Comparison of ENCODE assay signal across 9 cellular contexts in genomic region chr22:26416670-26417270, GRCh38. TPM values are rescaled to one million over a fixed set of nuclear protein-coding genes. Genes with fewer than 3 reads are reported as not detected.
DNase-seq lines count a peak whose midpoint lies in the region; ATAC-seq and TF ChIP-seq lines count a peak whose summit lies in the region.
"Had no signal": no experiment of that assay in that cellular context is flagged by ENCODE, and none has a peak within 500 bp of the region (broad histone marks: within the 10 kb centered on the region; RNA-seq: fewer than 3 reads in every experiment).

No MANE protein-coding gene starts in this region.

- H3K4me3 ChIP-seq in HCT116 (replicated peaks in 1 of 2; ENCODE audit: low read depth in 1 of 2, low read length in 2 of 2) (no peak overlapping the region), foreskin fibroblast (ENCODE audit: low read depth in 1 of 2, low read length in 2 of 2) (no peak overlapping the region)
- H3K4me3 ChIP-seq in naive thymus-derived CD4-positive, alpha-beta T cell (ENCODE audit: low read length) = no peak overlapping the region

- H3K36me3 ChIP-seq in HCT116 (ENCODE audit: control insufficient read depth in 1 of 2, insufficient read depth in 2 of 2, low read length in 2 of 2) = no peaks in the 10 kb centered on the region
- H3K36me3 ChIP-seq in naive thymus-derived CD4-positive, alpha-beta T cell (ENCODE audit: control insufficient read depth in 2 of 3, insufficient read depth in 3 of 3, low read length in 3 of 3) = no peaks in the 10 kb centered on the region

- POLR2A ChIA-PET in HCT116 (lab: Charles Lee) = no interaction called here
- POLR2A ChIA-PET in naive thymus-derived CD4-positive, alpha-beta T cell (lab: Charles Lee) = no interaction called here

- H3K4me1 ChIP-seq in HCT116 (ENCODE audit: control insufficient read depth in 1 of 2, insufficient read depth in 2 of 2, low read length in 2 of 2) = peaks cover 11 to 14% of the 10 kb centered on the region in 2 experiments
- no peaks in the 10 kb centered on the region for H3K4me1 ChIP-seq in naive thymus-derived CD4-positive, alpha-beta T cell (ENCODE audit: control insufficient read depth in 2 of 2, insufficient read depth in 2 of 2, low read length in 2 of 2)
- H3K4me1 ChIP-seq: parathyroid adenoma had no signal

- H3K36me3 Mint-ChIP-seq in naive thymus-derived CD4-positive, alpha-beta T cell = no peaks in the 10 kb centered on the region

- DNase-seq in HCT116 (ENCODE audit: low read depth, low spot score) = no peak
- DNase-seq in T1000 (lab: John Stamatoyannopoulos, UW) = peak; percentile 63
- peak; percentile 57 to 79 for DNase-seq in foreskin fibroblast
- DNase-seq in smooth muscle cell of the brain vasculature (ENCODE audit: low read depth, low spot score) = peak; percentile 7
- DNase-seq in naive thymus-derived CD4-positive, alpha-beta T cell = no peak
- DNase-seq: NCI-H2029 had no signal

- RAD21 ChIA-PET in HCT116 (lab: Charles Lee; ENCODE audit: low non-redundant PET in 1 of 2, low total read pairs in 2 of 2, uncharacterized antibody in 2 of 2, unreplicated experiment in 2 of 2) = interaction anchor here in 1 of 2 experiments (0.5 kb wide), 1 partner anchor 33 kb away, joined by 4 read pairs; no protein-coding TSS in a partner anchor

- H3K79me2 ChIP-seq in HCT116 (ENCODE audit: insufficient read depth, low read length) = no peaks in the 10 kb centered on the region
- H3K79me2 ChIP-seq: parathyroid adenoma had no signal

- H3K4me3 Mint-ChIP-seq in naive thymus-derived CD4-positive, alpha-beta T cell = no peak overlapping the region

- no peaks in the 10 kb centered on the region for H3K9me2 ChIP-seq in HCT116 (ENCODE audit: insufficient read depth)

- H3K9me3 Mint-ChIP-seq in naive thymus-derived CD4-positive, alpha-beta T cell = peaks cover 0 to 6% (median 0%) of the 10 kb centered on the region in 11 donors

- H3K4me2 ChIP-seq in HCT116 (ENCODE audit: low read length) = peak overlapping the region; percentile 49

- H2AFZ ChIP-seq in HCT116 (ENCODE audit: low read depth, low read length, poor library complexity, severe bottlenecking) = no peak overlapping the region
- H2AFZ ChIP-seq: parathyroid adenoma had no signal

- intact Hi-C loops in HCT116 (cut with micrococcal nuclease) = no loop called here
- intact Hi-C loops in naive thymus-derived CD4-positive, alpha-beta T cell (cut with micrococcal nuclease) = no loop called here

- BruUV-seq in HCT116 (replicated peaks; lab: Mats Ljungman, UMichigan) = no TSS peak

- H3K9ac ChIP-seq in HCT116 (ENCODE audit: low read length) = no peak overlapping the region
- H3K9ac ChIP-seq: parathyroid adenoma had no signal

- no peak overlapping the region for H3K27ac ChIP-seq in HCT116 (ENCODE audit: low read depth, low read length)
- H3K27ac ChIP-seq in naive thymus-derived CD4-positive, alpha-beta T cell (ENCODE audit: low read depth, low read length) = no peak overlapping the region
- H3K27ac ChIP-seq: parathyroid adenoma had no signal

- H3K27me3 Mint-ChIP-seq in naive thymus-derived CD4-positive, alpha-beta T cell = peaks cover 0 to 45% (median 4%) of the 10 kb centered on the region in 5 donors

- H3K27me3 ChIP-seq in HCT116 (ENCODE audit: insufficient read depth, low read length) = peaks cover 61% of the 10 kb centered on the region
- H3K27me3 ChIP-seq in naive thymus-derived CD4-positive, alpha-beta T cell (ENCODE audit: control insufficient read depth in 2 of 2, insufficient read depth in 2 of 2, low read length in 2 of 2) = no peaks in the 10 kb centered on the region

- TF ChIP-seq POLR2A in HCT116 (IDR thresholded peaks at IDR 0.05; ENCODE audit: borderline replicate concordance, extremely low read depth, insufficient read depth, insufficient read length) = no peak

- H3K9me3 ChIP-seq in HCT116 (ENCODE audit: control insufficient read depth in 1 of 2, insufficient read depth in 1 of 2, low read depth in 1 of 2, low read length in 2 of 2) = no peaks in the 10 kb centered on the region
- H3K9me3 ChIP-seq in naive thymus-derived CD4-positive, alpha-beta T cell (ENCODE audit: control insufficient read depth in 2 of 3, low read length in 3 of 3) = no peaks in the 10 kb centered on the region

- CTCF ChIA-PET in HCT116 (lab: Charles Lee) = no interaction called here
- CTCF ChIA-PET in naive thymus-derived CD4-positive, alpha-beta T cell (lab: Charles Lee) = no interaction called here

- no peak for TF ChIP-seq RAD21 in HCT116 (IDR thresholded peaks at IDR 0.05; ENCODE audit: low read depth)

- TF ChIP-seq CTCF in HCT116 (IDR thresholded peaks at IDR 0.05 in 2 of 3, conservative IDR thresholded peaks at IDR 0.05 in 1 of 3; ENCODE audit: borderline replicate concordance in 1 of 3, insufficient read depth in 1 of 3, low read depth in 2 of 3, low read length in 2 of 3) (no peak), foreskin fibroblast (IDR thresholded peaks at IDR 0.05; ENCODE audit: low read depth, low read length) (no peak)

- H3K27ac Mint-ChIP-seq in naive thymus-derived CD4-positive, alpha-beta T cell = no peak overlapping the region

- peak; percentile 91 for ATAC-seq in HCT116
- no peak for ATAC-seq in HG03108 (IDR thresholded peaks at IDR 0.05; ENCODE audit: unreplicated experiment)
- no peak for ATAC-seq in GM21717 (IDR thresholded peaks at IDR 0.05; ENCODE audit: unreplicated experiment)
- no peak for ATAC-seq in naive thymus-derived CD4-positive, alpha-beta T cell

- H4K20me1 ChIP-seq in HCT116 (ENCODE audit: insufficient read depth) = no peaks in the 10 kb centered on the region

- H3K4me1 Mint-ChIP-seq in naive thymus-derived CD4-positive, alpha-beta T cell = peaks cover 0 to 2% (median 0%) of the 10 kb centered on the region in 7 donors

TF ChIP-seq in HCT116, 20 proteins besides CTCF, POLR2A, EP300 and RAD21:
- TF ChIP-seq SIN3A (IDR thresholded peaks at IDR 0.05; ENCODE audit: low read depth) (no peak), YY1 (IDR thresholded peaks at IDR 0.05; ENCODE audit: extremely low read depth, insufficient replicate concordance, low read depth, low read length) (no peak), SP1 (IDR thresholded peaks at IDR 0.05; ENCODE audit: low read depth) (no peak), MAX (IDR thresholded peaks at IDR 0.05) (no peak), FOSL1 (IDR thresholded peaks at IDR 0.05; ENCODE audit: low read depth) (0 out of 2 replicates have a peak, but pooled peaks have one; percentile 16), ZNF274 (IDR thresholded peaks at IDR 0.05; ENCODE audit: low read depth, low read length) (no peak), ZFX (IDR thresholded peaks at IDR 0.05) (no peak), REST (IDR thresholded peaks at IDR 0.05; ENCODE audit: low read depth) (peak; percentile 55), SRF (IDR thresholded peaks at IDR 0.05; ENCODE audit: low read depth) (no peak), EZH2phosphoT487 (IDR thresholded peaks at IDR 0.05; ENCODE audit: borderline replicate concordance) (no peak), ZBTB33 (IDR thresholded peaks at IDR 0.05; ENCODE audit: extremely low read depth, insufficient replicate concordance, low read length) (no peak)

RNA-seq across cellular contexts. Expression of gene ASPHD2, which starts 12.3 kb away (rescaled TPM):
- 4.1 TPM for total RNA-seq in HCT116 (2021; ENCODE audit: unreplicated experiment)
- polyA plus RNA-seq in HCT116 (2012) = 2.6 and 3.3 TPM in 2 replicates
- total RNA-seq in naive thymus-derived CD4-positive, alpha-beta T cell = 10 to 100 TPM in 1 of 5 experiments, 1 to 10 TPM in 4; 1.8 to 18.1 (median 2.7) TPM
- 1 to 10 TPM; 1.5 to 3.2 TPM for polyA plus RNA-seq in naive thymus-derived CD4-positive, alpha-beta T cell

Comparison
In these comparisons a context has a peak if more than half of its experiments do, and no peak if none do; other contexts are left out.
1. DNase-seq: peak in T1000 (single experiment), foreskin fibroblast (2 of 2) and smooth muscle cell of the brain vasculature (single experiment); none in HCT116 (single experiment) and naive thymus-derived CD4-positive, alpha-beta T cell (0 of 9).